In the genomic region with DNA sequence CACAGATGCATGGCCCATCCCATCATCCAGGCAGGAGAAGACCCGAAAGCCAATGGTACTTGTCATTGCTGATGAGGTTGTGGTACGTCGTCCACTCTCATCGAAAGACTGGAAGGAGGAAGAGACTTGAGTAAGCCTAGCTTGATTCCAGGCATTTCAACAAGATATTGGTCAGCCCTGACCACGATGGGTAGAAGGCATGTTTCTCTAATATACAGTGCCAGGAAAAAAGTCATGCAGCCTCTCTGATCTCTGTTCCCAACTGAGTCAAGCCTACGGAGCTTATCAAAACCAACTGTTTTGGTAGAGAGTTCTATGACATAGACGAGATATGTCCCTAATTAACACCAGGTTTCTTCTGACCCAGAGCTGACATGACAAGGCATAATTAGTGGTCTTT, we compare ENCODE assay signal across 25 cellular contexts. TPM values are rescaled to one million over a fixed set of nuclear protein-coding genes. Genes with fewer than 3 reads are reported as not detected.
A peak's percentile ranks its signal among the peaks of the same experiment; 100 is the strongest.
DNase-seq lines count a peak whose midpoint lies in the region; ATAC-seq, FAIRE-seq and TF ChIP-seq lines count a peak whose summit lies in the region.
"Had no signal": no experiment of that assay in that cellular context is flagged by ENCODE, and none has a peak within 500 bp of the region (broad histone marks: within the 10 kb centered on the region; RNA-seq: fewer than 3 reads in every experiment).

No MANE protein-coding gene starts in this region.

- no peaks in the 10 kb centered on the region for H3K79me2 ChIP-seq in astrocyte (ENCODE audit: insufficient read depth, low read length)

- H3K27me3 Mint-ChIP-seq in astrocyte (ENCODE audit: low read depth, unreplicated experiment) = no peaks in the 10 kb centered on the region

- no peak overlapping the region for H3K4me2 ChIP-seq in astrocyte (ENCODE audit: low read length)

- no peak for TF ChIP-seq POLR2A in tibial nerve (IDR thresholded peaks at IDR 0.05)

- no peak for ATAC-seq in HG03025 (IDR thresholded peaks at IDR 0.05; ENCODE audit: low FRiP score, unreplicated experiment)
- no peak for ATAC-seq in GM19452 (IDR thresholded peaks at IDR 0.05; ENCODE audit: unreplicated experiment)
- no peak for ATAC-seq in HG02840 (IDR thresholded peaks at IDR 0.05; ENCODE audit: low FRiP score, unreplicated experiment)
- ATAC-seq: CD8-positive, alpha-beta T cell; foreskin keratinocyte; natural killer cell had no signal

- H2AFZ ChIP-seq in astrocyte (ENCODE audit: low read depth, low read length) = no peak overlapping the region

- H3K27ac Mint-ChIP-seq in astrocyte (ENCODE audit: unreplicated experiment) = peak overlapping the region; percentile 4
- H3K27ac Mint-ChIP-seq: CD8-positive, alpha-beta T cell; endodermal cell had no signal

- 85 to 88% methylated on average over 7 of the region's 7 CpGs for WGBS in tibial nerve, 2 donors

- H3K27ac ChIP-seq in astrocyte (ENCODE audit: low read depth, low read length) (no peak overlapping the region), tibial nerve (peak overlapping the region in 2 of 4 donors; percentile 4 to 37)
- H3K27ac ChIP-seq: foreskin keratinocyte, uterus, VCaP had no signal

- H4K20me1 ChIP-seq in astrocyte (ENCODE audit: insufficient read depth, low read length) = no peaks in the 10 kb centered on the region

- FAIRE-seq in astrocyte (lab: Jason Lieb, UNC) = peak; percentile 56
- FAIRE-seq: colon had no signal

- H3K36me3 ChIP-seq in astrocyte (ENCODE audit: insufficient read depth, low read length) (peaks cover 17% of the 10 kb centered on the region), tibial nerve (peaks cover 0 to 47% (median 8%) of the 10 kb centered on the region in 3 donors)
- H3K36me3 ChIP-seq: uterus had no signal

- H3K4me1 ChIP-seq in astrocyte (ENCODE audit: insufficient read depth, low read length) (peaks cover 13% of the 10 kb centered on the region), tibial nerve (peaks cover 0 to 42% (median 5%) of the 10 kb centered on the region in 4 donors)
- H3K4me1 ChIP-seq: uterus had no signal

- H3K9me3 Mint-ChIP-seq in astrocyte (ENCODE audit: unreplicated experiment) = no peaks in the 10 kb centered on the region
- H3K9me3 Mint-ChIP-seq: CD8-positive, alpha-beta T cell; endodermal cell; natural killer cell had no signal

- no peak overlapping the region for H3K4me3 Mint-ChIP-seq in astrocyte (ENCODE audit: unreplicated experiment)
- H3K4me3 Mint-ChIP-seq: CD8-positive, alpha-beta T cell; endodermal cell; natural killer cell had no signal

- no peak overlapping the region for H3K9ac ChIP-seq in astrocyte (ENCODE audit: low read length)

- no peaks in the 10 kb centered on the region for H3K9me3 ChIP-seq in astrocyte (ENCODE audit: insufficient read depth, low read depth, low read length)
- H3K9me3 ChIP-seq in tibial nerve = no peaks in the 10 kb centered on the region
- H3K9me3 ChIP-seq: uterus had no signal

- peaks cover 17% of the 10 kb centered on the region for H3K36me3 Mint-ChIP-seq in astrocyte (ENCODE audit: low read depth, unreplicated experiment)

- no peaks in the 10 kb centered on the region for H3K27me3 ChIP-seq in astrocyte (ENCODE audit: insufficient read depth, low read length)
- no peaks in the 10 kb centered on the region for H3K27me3 ChIP-seq in tibial nerve
- H3K27me3 ChIP-seq: foreskin keratinocyte, uterus had no signal

- TF ChIP-seq CTCF in astrocyte (IDR thresholded peaks at IDR 0.05; ENCODE audit: insufficient read depth, low read depth, low read length) = no peak
- TF ChIP-seq CTCF in tibial nerve (IDR thresholded peaks at IDR 0.05) = no peak

- peaks cover 24% of the 10 kb centered on the region for H3K4me1 Mint-ChIP-seq in astrocyte (ENCODE audit: low read depth, unreplicated experiment)
- H3K4me1 Mint-ChIP-seq: endodermal cell, natural killer cell had no signal

- H3K4me3 ChIP-seq in astrocyte (ENCODE audit: insufficient read depth, low read depth, low read length) (no peak overlapping the region), tibial nerve (no peak overlapping the region)
- H3K4me3 ChIP-seq: skin epidermis, uterus had no signal

- DNase-seq in AG08395 (ENCODE audit: low spot score) (peak; percentile 79), GM04504 (ENCODE audit: low read depth) (peak; percentile 72), astrocyte (ENCODE audit: low read depth) (peak; percentile 88), iris pigment epithelial cell (ENCODE audit: low read depth) (peak; percentile 73), tibial nerve (ENCODE audit: low spot score in 2 of 2) (no peak)
- DNase-seq: ACHN; activated CD4-positive, alpha-beta T cell treated with anti-CD3 and anti-CD28 coated beads, Interleukin-2, amount 50 U/mL, for 4 hours; anterior cingulate cortex; CD8-positive, alpha-beta T cell; DMS53; endodermal cell; foreskin keratinocyte; Kasumi-1; natural killer cell; NCI-H2171; NCI-H774; SHP77 treated with DMSO at 0.1 percent for 48 hours; stimulated activated CD4-positive, alpha-beta T cell treated with anti-CD3 and anti-CD28 coated beads, Interleukin-4, amount 100 ng/mL, for 1 hour; uterus had no signal

- TF ChIP-seq EP300 in tibial nerve (IDR thresholded peaks at IDR 0.05) = no peak

RNA-seq across cellular contexts. Expression of a gene that starts 58.6 kb away (rescaled TPM):
- total RNA-seq in astrocyte (38.2 and 45.4 TPM in 2 replicates), tibial nerve (10 to 100 TPM; 24.1 to 35.7 (median 30.7) TPM)

Comparison
In these comparisons a context has a peak if more than half of its experiments do, and no peak if none do; other contexts are left out.
1. DNase-seq: peak in AG08395 (single experiment), GM04504 (single experiment), astrocyte (single experiment) and iris pigment epithelial cell (single experiment); none in tibial nerve (0 of 2).